ENCODE assay signal across 8 cellular contexts in genomic region chr14:23294734-23295561, GRCh38. TPM values are rescaled to one million over a fixed set of nuclear protein-coding genes. Genes with fewer than 3 reads are reported as not detected.
DNase-seq lines count a peak whose midpoint lies in the region; ATAC-seq and TF ChIP-seq lines count a peak whose summit lies in the region.

No MANE protein-coding gene starts in this region.

- TF ChIP-seq POLR2A in body of pancreas (IDR thresholded peaks at IDR 0.05) = peak in 2 of 3 donors; percentile 17 to 23

- H3K27ac ChIP-seq in body of pancreas = peak overlapping the region in 1 of 4 donors; percentile 6

- H3K36me3 ChIP-seq in body of pancreas (replicated peaks in 1 of 2; ENCODE audit: insufficient read depth in 1 of 2, low read depth in 2 of 2) = no peaks in the 10 kb centered on the region

- intact Hi-C loops in body of pancreas (cut with DNase I) = no loop called here

- TF ChIP-seq CTCF in GM12875 (IDR thresholded peaks at IDR 0.05; ENCODE audit: borderline replicate concordance, insufficient read depth, low read depth, low read length) (peak; percentile 86), body of pancreas (IDR thresholded peaks at IDR 0.05) (peak; percentile 68 to 99 (median 89))

- no peaks in the 10 kb centered on the region for H3K9me3 ChIP-seq in body of pancreas

- no peaks in the 10 kb centered on the region for H3K27me3 ChIP-seq in body of pancreas

- H3K4me3 ChIP-seq in GM12875 (ENCODE audit: low read depth, low read length) (no peak overlapping the region), body of pancreas (no peak overlapping the region)

- WGBS in body of pancreas, 2 donors = 22 to 27% methylated on average over 23 to 24 of the region's 24 CpGs

- peak; percentile 84 for ATAC-seq in body of pancreas
- no peak for ATAC-seq in GM18909 (IDR thresholded peaks at IDR 0.05; ENCODE audit: poor library complexity, unreplicated experiment)

- H3K4me1 ChIP-seq in body of pancreas = peaks cover 22% of the 10 kb centered on the region

- DNase-seq in A172 (ENCODE audit: low spot score) (peak; percentile 35), NCI-H146 treated with DMSO at 0.1 percent for 48 hours (lab: John Stamatoyannopoulos, UW; ENCODE audit: unreplicated experiment) (peak; percentile 26), UCSD-AML1 (lab: John Stamatoyannopoulos, UW; ENCODE audit: unreplicated experiment) (peak; percentile 45), body of pancreas (peak; percentile 54 to 72 (median 61)), islet precursor cell (peak; percentile 67)
- DNase-seq in stimulated activated CD4-positive, alpha-beta T cell treated with anti-CD3 and anti-CD28 coated beads, Interleukin-2, amount 100 ng/mL, for 48 hours = peak; percentile 46 to 47

RNA-seq across cellular contexts. Expression of gene PPP1R3E, which starts 7.7 kb away (rescaled TPM):
- 1.4 and 1.9 TPM in 2 replicates for total RNA-seq in A172 (2014; rRNA removed; shearing (Covaris generic))
- 1 to 10 TPM; 5.4 to 9.6 TPM for total RNA-seq in body of pancreas

RNA-seq across cellular contexts. Expression of gene HOMEZ, which starts 9.0 kb away (rescaled TPM):
- 4.5 and 4.7 TPM in 2 replicates for total RNA-seq in A172 (2014; rRNA removed; shearing (Covaris generic))
- 1 to 10 TPM; 4.9 to 8.6 TPM for total RNA-seq in body of pancreas

RNA-seq across cellular contexts. Expression of gene BCL2L2, which starts 11.7 kb away (rescaled TPM):
- 5.8 and 7.6 TPM in 2 replicates for total RNA-seq in A172 (2014; rRNA removed; shearing (Covaris generic))
- total RNA-seq in body of pancreas = 10 to 100 TPM; 25.4 to 73.2 TPM

RNA-seq across cellular contexts. Expression of gene PABPN1, which starts 26.3 kb away (rescaled TPM):
- total RNA-seq in A172 (2014; rRNA removed; shearing (Covaris generic)) = 66.5 and 85.1 TPM in 2 replicates
- total RNA-seq in body of pancreas = 10 to 100 TPM; 28.8 to 46.8 TPM

RNA-seq across cellular contexts. Expression of gene RNF212B, which starts 57.2 kb away (rescaled TPM):
- not detected in 2 replicates for total RNA-seq in A172 (2014; rRNA removed; shearing (Covaris generic))
- not detected for total RNA-seq in body of pancreas
